Comparison of ENCODE assay signal across 1 cellular context in the genomic region with DNA sequence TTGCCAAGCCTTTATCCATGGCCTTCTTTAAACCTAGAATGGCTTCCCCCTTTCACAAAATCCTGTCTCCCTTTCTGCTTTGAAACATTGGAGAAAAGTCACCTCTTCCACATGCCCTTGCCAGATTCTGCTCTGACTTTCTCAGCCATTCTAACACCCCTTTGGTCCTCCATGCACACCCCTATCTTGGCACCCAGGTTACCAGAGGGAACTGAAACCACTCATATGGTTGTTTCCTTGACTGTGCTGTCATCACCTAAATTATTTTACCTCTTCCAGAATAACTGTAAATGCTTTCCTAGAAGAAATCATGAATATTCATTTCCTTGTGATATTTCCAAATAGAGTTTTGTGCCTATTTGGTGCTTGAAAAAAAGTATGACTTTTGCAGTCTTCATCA.
A peak's percentile ranks its signal among the peaks of the same experiment; 100 is the strongest.
TF ChIP-seq lines count a peak whose summit lies in the region.

No MANE protein-coding gene starts in this region.

TF ChIP-seq in GM12878, 131 proteins besides CTCF, POLR2A, EP300 and RAD21:
- TF ChIP-seq DPF2 (IDR thresholded peaks at IDR 0.05), result peak; percentile 60
- peak; percentile 15; the same call in 1 of the 2 replicates for TF ChIP-seq RUNX3 (IDR thresholded peaks at IDR 0.05; ENCODE audit: low read length)
- TF ChIP-seq BCL11A (IDR thresholded peaks at IDR 0.05; ENCODE audit: low read depth, low read length), result no peak
- peak; percentile 49; the same call in 1 of the 2 replicates for TF ChIP-seq IKZF1 (conservative IDR thresholded peaks at IDR 0.05)
- TF ChIP-seq, protein P1, sequence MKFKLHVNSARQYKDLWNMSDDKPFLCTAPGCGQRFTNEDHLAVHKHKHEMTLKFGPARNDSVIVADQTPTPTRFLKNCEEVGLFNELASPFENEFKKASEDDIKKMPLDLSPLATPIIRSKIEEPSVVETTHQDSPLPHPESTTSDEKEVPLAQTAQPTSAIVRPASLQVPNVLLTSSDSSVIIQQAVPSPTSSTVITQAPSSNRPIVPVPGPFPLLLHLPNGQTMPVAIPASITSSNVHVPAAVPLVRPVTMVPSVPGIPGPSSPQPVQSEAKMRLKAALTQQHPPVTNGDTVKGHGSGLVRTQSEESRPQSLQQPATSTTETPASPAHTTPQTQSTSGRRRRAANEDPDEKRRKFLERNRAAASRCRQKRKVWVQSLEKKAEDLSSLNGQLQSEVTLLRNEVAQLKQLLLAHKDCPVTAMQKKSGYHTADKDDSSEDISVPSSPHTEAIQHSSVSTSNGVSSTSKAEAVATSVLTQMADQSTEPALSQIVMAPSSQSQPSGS (IDR thresholded peaks at IDR 0.05; ENCODE audit: low read length), result no peak
- no peak for TF ChIP-seq ASH2L (IDR thresholded peaks at IDR 0.05; ENCODE audit: borderline replicate concordance, low read depth)
- TF ChIP-seq ZNF207 (IDR thresholded peaks at IDR 0.05; ENCODE audit: borderline replicate concordance), result no peak
- TF ChIP-seq BMI1 (IDR thresholded peaks at IDR 0.05; ENCODE audit: borderline replicate concordance), result no peak
- TF ChIP-seq IRF4 (IDR thresholded peaks at IDR 0.05; ENCODE audit: low read depth, low read length), result 0 out of 2 replicates have a peak, but pooled peaks have one; percentile 39
- TF ChIP-seq IKZF2 (IDR thresholded peaks at IDR 0.05), result peak; percentile 43 to 48; a peak in 2 of 4 replicates
- TF ChIP-seq MTA2 (IDR thresholded peaks at IDR 0.05; ENCODE audit: low read depth), result peak; percentile 31; the same call in 1 of the 2 replicates
- no peak for TF ChIP-seq YBX1 (IDR thresholded peaks at IDR 0.05)
- no peak for TF ChIP-seq CREM (IDR thresholded peaks at IDR 0.05; ENCODE audit: low read depth)
- TF ChIP-seq RELB (IDR thresholded peaks at IDR 0.05; ENCODE audit: low read depth), result peak; percentile 45; the same call in 1 of the 2 replicates
- TF ChIP-seq ETV6 (conservative IDR thresholded peaks at IDR 0.05 in 1 of 2, IDR thresholded peaks at IDR 0.05 in 1 of 2; ENCODE audit: borderline replicate concordance in 1 of 2, low read depth in 1 of 2), result 0 out of 4 replicates have a peak, but pooled peaks of 1 of the 2 experiments have one; percentile 10
- no peak for TF ChIP-seq TAF1 (IDR thresholded peaks at IDR 0.05; ENCODE audit: borderline replicate concordance, low read depth, low read length)
- peak; percentile 88; the same call in 1 of the 2 replicates for TF ChIP-seq SPI1 (IDR thresholded peaks at IDR 0.05; ENCODE audit: borderline replicate concordance, insufficient read depth, low read depth, low read length)
- TF ChIP-seq NFIC (IDR thresholded peaks at IDR 0.05; ENCODE audit: low read depth, low read length), result no peak
TF ChIP-seq in GM12878: peak in this region for 9.
